Comparison of ENCODE assay signal across 1 cellular context in the genomic region with DNA sequence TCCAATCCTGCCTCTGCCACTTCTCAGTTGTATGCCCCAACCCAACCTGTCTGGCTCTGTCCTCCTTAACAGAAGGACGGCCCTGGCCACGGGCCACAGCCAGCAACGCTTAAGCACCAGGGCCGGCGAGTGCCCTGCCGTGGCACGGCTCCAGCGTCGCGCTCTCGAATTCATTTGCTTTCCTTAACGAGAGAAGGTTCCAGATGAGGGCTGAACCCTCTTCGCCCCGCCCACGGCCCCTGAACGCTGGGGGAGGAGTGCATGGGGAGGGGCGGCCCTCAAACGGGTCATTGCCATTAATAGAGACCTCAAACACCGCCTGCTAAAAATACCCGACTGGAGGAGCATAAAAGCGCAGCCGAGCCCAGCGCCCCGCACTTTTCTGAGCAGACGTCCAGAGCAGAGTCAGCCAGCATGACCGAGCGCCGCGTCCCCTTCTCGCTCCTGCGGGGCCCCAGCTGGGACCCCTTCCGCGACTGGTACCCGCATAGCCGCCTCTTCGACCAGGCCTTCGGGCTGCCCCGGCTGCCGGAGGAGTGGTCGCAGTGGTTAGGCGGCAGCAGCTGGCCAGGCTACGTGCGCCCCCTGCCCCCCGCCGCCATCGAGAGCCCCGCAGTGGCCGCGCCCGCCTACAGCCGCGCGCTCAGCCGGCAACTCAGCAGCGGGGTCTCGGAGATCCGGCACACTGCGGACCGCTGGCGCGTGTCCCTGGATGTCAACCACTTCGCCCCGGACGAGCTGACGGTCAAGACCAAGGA.
TF ChIP-seq lines count a peak whose summit lies in the region.

Gene HSPB1 (plus strand): TSS at position 375 of the 758 bp plus-strand sequence. CDS start 40 bp downstream, at position 415.

TF ChIP-seq in neural cell, 6 proteins besides CTCF, POLR2A, EP300 and RAD21:
- TF ChIP-seq, protein P1, sequence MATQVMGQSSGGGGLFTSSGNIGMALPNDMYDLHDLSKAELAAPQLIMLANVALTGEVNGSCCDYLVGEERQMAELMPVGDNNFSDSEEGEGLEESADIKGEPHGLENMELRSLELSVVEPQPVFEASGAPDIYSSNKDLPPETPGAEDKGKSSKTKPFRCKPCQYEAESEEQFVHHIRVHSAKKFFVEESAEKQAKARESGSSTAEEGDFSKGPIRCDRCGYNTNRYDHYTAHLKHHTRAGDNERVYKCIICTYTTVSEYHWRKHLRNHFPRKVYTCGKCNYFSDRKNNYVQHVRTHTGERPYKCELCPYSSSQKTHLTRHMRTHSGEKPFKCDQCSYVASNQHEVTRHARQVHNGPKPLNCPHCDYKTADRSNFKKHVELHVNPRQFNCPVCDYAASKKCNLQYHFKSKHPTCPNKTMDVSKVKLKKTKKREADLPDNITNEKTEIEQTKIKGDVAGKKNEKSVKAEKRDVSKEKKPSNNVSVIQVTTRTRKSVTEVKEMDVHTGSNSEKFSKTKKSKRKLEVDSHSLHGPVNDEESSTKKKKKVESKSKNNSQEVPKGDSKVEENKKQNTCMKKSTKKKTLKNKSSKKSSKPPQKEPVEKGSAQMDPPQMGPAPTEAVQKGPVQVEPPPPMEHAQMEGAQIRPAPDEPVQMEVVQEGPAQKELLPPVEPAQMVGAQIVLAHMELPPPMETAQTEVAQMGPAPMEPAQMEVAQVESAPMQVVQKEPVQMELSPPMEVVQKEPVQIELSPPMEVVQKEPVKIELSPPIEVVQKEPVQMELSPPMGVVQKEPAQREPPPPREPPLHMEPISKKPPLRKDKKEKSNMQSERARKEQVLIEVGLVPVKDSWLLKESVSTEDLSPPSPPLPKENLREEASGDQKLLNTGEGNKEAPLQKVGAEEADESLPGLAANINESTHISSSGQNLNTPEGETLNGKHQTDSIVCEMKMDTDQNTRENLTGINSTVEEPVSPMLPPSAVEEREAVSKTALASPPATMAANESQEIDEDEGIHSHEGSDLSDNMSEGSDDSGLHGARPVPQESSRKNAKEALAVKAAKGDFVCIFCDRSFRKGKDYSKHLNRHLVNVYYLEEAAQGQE (IDR thresholded peaks at IDR 0.05; ENCODE audit: borderline replicate concordance), result no peak
- TF ChIP-seq TAF1 (IDR thresholded peaks at IDR 0.05; ENCODE audit: low read depth) (no peak), MXI1 (conservative IDR thresholded peaks at IDR 0.05; ENCODE audit: poor library complexity, severe bottlenecking) (peak; percentile 26), POLR2AphosphoS5 (IDR thresholded peaks at IDR 0.05) (peak; percentile 6)
